In the genomic region with DNA sequence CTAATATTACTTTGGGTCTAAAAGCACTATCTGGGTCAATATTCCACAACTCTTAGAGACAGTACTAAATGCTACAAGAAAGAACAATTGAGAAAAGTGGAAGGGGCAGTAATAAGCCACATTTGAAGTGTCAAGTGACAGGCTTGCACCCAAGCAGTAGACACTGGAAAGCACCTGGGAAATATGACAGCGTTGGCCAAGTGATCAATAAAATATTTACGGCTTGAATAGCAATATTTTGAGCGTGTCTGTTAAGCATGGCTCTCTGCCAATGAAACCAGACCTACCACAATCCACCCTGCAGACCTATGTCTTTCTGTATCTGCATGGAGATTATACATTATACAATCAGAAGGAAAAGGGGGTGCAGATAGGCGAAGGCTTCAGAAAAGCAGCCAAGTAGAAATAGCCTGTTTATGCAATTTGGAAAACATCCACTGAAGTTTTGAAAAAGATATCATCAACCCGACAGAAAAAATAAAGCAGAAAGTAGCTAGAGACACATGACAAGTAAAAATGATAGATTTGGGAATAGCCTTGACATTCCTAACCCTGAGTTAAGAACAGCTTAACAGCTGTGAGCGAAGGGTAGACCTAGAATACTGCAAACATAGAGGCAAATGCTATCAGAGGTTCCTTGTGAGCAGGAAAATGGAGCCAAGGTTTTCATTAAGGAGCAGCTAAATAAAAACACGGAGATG, we compare ENCODE assay signal across 8 cellular contexts.
DNase-seq lines count a peak whose midpoint lies in the region; ATAC-seq lines count a peak whose summit lies in the region.

No MANE protein-coding gene starts in this region.

- ATAC-seq in activated CD8-positive, alpha-beta memory T cell treated with anti-CD3 and anti-CD28 coated beads, Interleukin-2, amount 10 ng/mL, durations not matched to agents 7 days and 5 days, result no peak
- ATAC-seq in left colon, result peak; percentile 27

- H3K27me3 ChIP-seq in subcutaneous abdominal adipose tissue (ENCODE audit: control insufficient read depth in 5 of 5, insufficient read depth in 4 of 5, low read length in 5 of 5), result peaks cover 0 to 3% (median 0%) of the 10 kb centered on the region in 5 donors

- H3K4me1 Mint-ChIP-seq in activated CD8-positive, alpha-beta memory T cell treated with anti-CD3 and anti-CD28 coated beads, Interleukin-2, amount 10 ng/mL, durations not matched to agents 7 days and 5 days, result peaks cover 56% of the 10 kb centered on the region
- H3K4me1 Mint-ChIP-seq in activated CD4-positive, alpha-beta memory T cell treated with anti-CD3 and anti-CD28 coated beads, Interleukin-2, amount 10 ng/mL, durations not matched to agents 7 days and 5 days, result peaks cover 64% of the 10 kb centered on the region

- H3K4me1 ChIP-seq in subcutaneous abdominal adipose tissue (ENCODE audit: control insufficient read depth in 5 of 5, insufficient read depth in 5 of 5, low read length in 5 of 5), result peaks cover 2 to 86% (median 37%) of the 10 kb centered on the region in 5 donors

- H3K36me3 Mint-ChIP-seq in activated CD8-positive, alpha-beta memory T cell treated with anti-CD3 and anti-CD28 coated beads, Interleukin-2, amount 10 ng/mL, durations not matched to agents 7 days and 5 days, result peaks cover 95% of the 10 kb centered on the region
- peaks cover 97% of the 10 kb centered on the region for H3K36me3 Mint-ChIP-seq in activated CD4-positive, alpha-beta memory T cell treated with anti-CD3 and anti-CD28 coated beads, Interleukin-2, amount 10 ng/mL, durations not matched to agents 7 days and 5 days (ENCODE audit: low read depth)

- peaks cover 0 to 15% (median 9%) of the 10 kb centered on the region in 5 donors for H3K36me3 ChIP-seq in subcutaneous abdominal adipose tissue (ENCODE audit: control insufficient read depth in 5 of 5, insufficient read depth in 5 of 5, low read length in 5 of 5)

- H3K9me3 ChIP-seq in subcutaneous abdominal adipose tissue (ENCODE audit: control insufficient read depth in 5 of 5, low read length in 5 of 5), result no peaks in the 10 kb centered on the region

- intact Hi-C loops in left colon (cut with DNase I, micrococcal nuclease), result no loop called here

- peak overlapping the region; percentile 99 for H3K27ac Mint-ChIP-seq in activated CD8-positive, alpha-beta memory T cell treated with anti-CD3 and anti-CD28 coated beads, Interleukin-2, amount 10 ng/mL, durations not matched to agents 7 days and 5 days
- H3K27ac Mint-ChIP-seq in activated CD4-positive, alpha-beta memory T cell treated with anti-CD3 and anti-CD28 coated beads, Interleukin-2, amount 10 ng/mL, durations not matched to agents 7 days and 5 days, result peak overlapping the region; percentile 88

- peak overlapping the region in 4 of 5 donors; percentile 30 to 86 (median 52) for H3K4me3 ChIP-seq in subcutaneous abdominal adipose tissue (ENCODE audit: low read depth in 1 of 5, low read length in 5 of 5)

- H3K27me3 Mint-ChIP-seq in activated CD8-positive, alpha-beta memory T cell treated with anti-CD3 and anti-CD28 coated beads, Interleukin-2, amount 10 ng/mL, durations not matched to agents 7 days and 5 days, result no peaks in the 10 kb centered on the region
- H3K27me3 Mint-ChIP-seq in activated CD4-positive, alpha-beta memory T cell treated with anti-CD3 and anti-CD28 coated beads, Interleukin-2, amount 10 ng/mL, durations not matched to agents 7 days and 5 days, result no peaks in the 10 kb centered on the region

- POLR2A ChIA-PET in activated CD4-positive, alpha-beta memory T cell treated with anti-CD3 and anti-CD28 coated beads, Interleukin-2, amount 10 ng/mL, durations not matched to agents 7 days and 5 days (lab: Charles Lee), result interaction anchor here (0.8 to 31.4 kb wide), 13 partner anchors 1 to 224 kb away, joined by 3 to 1025 read pairs (median 271); no protein-coding TSS in a partner anchor

- CTCF ChIA-PET in activated CD8-positive, alpha-beta memory T cell treated with anti-CD3 and anti-CD28 coated beads, Interleukin-2, amount 10 ng/mL, durations not matched to agents 7 days and 5 days (lab: Charles Lee), result interaction anchor here (0.8 to 8.7 kb wide), 10 partner anchors 8 to 225 kb away, joined by 3 to 108 read pairs (median 4); no protein-coding TSS in a partner anchor
- CTCF ChIA-PET in activated CD4-positive, alpha-beta memory T cell treated with anti-CD3 and anti-CD28 coated beads, Interleukin-2, amount 10 ng/mL, durations not matched to agents 7 days and 5 days (lab: Charles Lee), result interaction anchor here (0.8 to 8.4 kb wide), 10 partner anchors 7 to 344 kb away, joined by 3 to 110 read pairs (median 4); no protein-coding TSS in a partner anchor

- no peaks in the 10 kb centered on the region for H3K9me3 Mint-ChIP-seq in activated CD8-positive, alpha-beta memory T cell treated with anti-CD3 and anti-CD28 coated beads, Interleukin-2, amount 10 ng/mL, durations not matched to agents 7 days and 5 days (ENCODE audit: low read depth)
- H3K9me3 Mint-ChIP-seq in activated CD4-positive, alpha-beta memory T cell treated with anti-CD3 and anti-CD28 coated beads, Interleukin-2, amount 10 ng/mL, durations not matched to agents 7 days and 5 days, result no peaks in the 10 kb centered on the region

- no peak for DNase-seq in activated CD8-positive, alpha-beta memory T cell treated with anti-CD3 and anti-CD28 coated beads, Interleukin-2, amount 10 ng/mL, durations not matched to agents 7 days and 5 days
- no peak for DNase-seq in activated CD8-positive, alpha-beta memory T cell treated with anti-CD3 and anti-CD28 coated beads, Interleukin-2, amount 50 U/mL, for 48 hours
- no peak for DNase-seq in activated CD4-positive, alpha-beta memory T cell treated with anti-CD3 and anti-CD28 coated beads, Interleukin-2, amount 10 ng/mL, durations not matched to agents 7 days and 5 days
- no peak for DNase-seq in left colon
- DNase-seq in kidney glomerular epithelial cell (lab: John Stamatoyannopoulos, UW), result no peak
- no peak for DNase-seq in RKO (ENCODE audit: low spot score)
- no peak for DNase-seq in superior temporal gyrus (ENCODE audit: extremely low spot score)

- H3K4me3 Mint-ChIP-seq in activated CD8-positive, alpha-beta memory T cell treated with anti-CD3 and anti-CD28 coated beads, Interleukin-2, amount 10 ng/mL, durations not matched to agents 7 days and 5 days, result peak overlapping the region; percentile 99
- H3K4me3 Mint-ChIP-seq in activated CD4-positive, alpha-beta memory T cell treated with anti-CD3 and anti-CD28 coated beads, Interleukin-2, amount 10 ng/mL, durations not matched to agents 7 days and 5 days, result peak overlapping the region; percentile 97

- peak overlapping the region; percentile 37 for H3K27ac ChIP-seq in subcutaneous abdominal adipose tissue (ENCODE audit: low read depth, low read length)

- H3K9ac ChIP-seq in subcutaneous abdominal adipose tissue (ENCODE audit: low read length in 5 of 5), result peak overlapping the region in 1 of 5 donors; percentile 11
